Comparison of ENCODE assay signal across 8 cellular contexts in the genomic region with DNA sequence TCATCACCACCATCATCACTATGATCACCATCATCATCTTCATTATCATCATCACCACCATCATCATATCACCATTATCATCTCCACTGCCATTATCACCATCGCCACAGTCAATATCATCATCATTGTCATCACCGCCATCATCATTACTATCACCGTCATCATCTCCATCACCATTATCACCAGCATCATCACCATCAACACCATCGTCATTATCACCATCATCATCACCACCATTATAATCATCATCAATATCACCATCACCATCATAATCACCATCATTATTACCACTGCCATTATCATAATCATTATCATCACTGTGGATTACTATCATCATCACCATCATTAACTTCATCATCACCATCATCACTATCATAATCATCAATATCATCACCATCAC.
"Had no signal": no experiment of that assay in that cellular context is flagged by ENCODE, and none has a peak within 500 bp of the region (broad histone marks: within the 10 kb centered on the region; RNA-seq: fewer than 3 reads in every experiment).

No MANE protein-coding gene starts in this region.

- H3K4me2 ChIP-seq: GM23338 had no signal

- DNase-seq: H7, HFFc6, Kasumi-1, KG1 had no signal

- H3K9me3 ChIP-seq: HAP-1 had no signal

- H3K27ac ChIP-seq: HL-60 had no signal

- H3K4me1 ChIP-seq: HAP-1 had no signal

- H2AFZ ChIP-seq: GM23338 had no signal

- H3K4me3 ChIP-seq: GM23338, HAP-1 had no signal

- H3K36me3 ChIP-seq: HAP-1 had no signal

- ATAC-seq: GM23338, HCT116 had no signal
